ENCODE assay signal across 1 cellular context in the genomic region with DNA sequence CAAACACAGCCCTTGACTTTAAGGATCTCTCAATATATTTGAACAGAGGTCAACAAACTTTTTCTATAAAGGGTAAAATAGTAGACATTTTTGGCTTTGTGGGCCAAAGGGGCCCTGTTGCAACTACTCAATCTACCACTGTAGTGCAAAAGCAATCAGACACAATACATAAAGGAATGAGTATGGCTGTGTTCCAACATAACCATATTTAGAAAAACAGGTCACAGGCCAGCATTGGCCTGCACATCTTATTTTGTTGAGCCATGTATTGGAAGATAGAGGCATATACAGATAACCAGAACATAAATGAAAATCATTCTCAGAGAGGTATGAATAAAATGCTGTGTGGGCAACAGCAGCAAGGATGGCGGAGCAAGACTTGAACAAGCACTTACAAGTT.
TF ChIP-seq lines count a peak whose summit lies in the region.

No MANE protein-coding gene starts in this region.

TF ChIP-seq in SK-N-SH treated with all-trans-retinoic acid at 6 μM for 48 hours, 23 proteins besides CTCF, POLR2A, EP300 and RAD21 (continued from another document):
- no peak for TF ChIP-seq CREB5 (CRISPR knock-in tag; IDR thresholded peaks at IDR 0.05; ENCODE audit: low read depth)
- no peak for TF ChIP-seq TCF4 (CRISPR knock-in tag; IDR thresholded peaks at IDR 0.05; ENCODE audit: borderline replicate concordance)
- TF ChIP-seq ZFP3 (CRISPR knock-in tag; IDR thresholded peaks at IDR 0.05) = no peak
- no peak for TF ChIP-seq PATZ1 (CRISPR knock-in tag; IDR thresholded peaks at IDR 0.05; ENCODE audit: borderline replicate concordance)
- no peak for TF ChIP-seq GLIS3 (CRISPR knock-in tag; IDR thresholded peaks at IDR 0.05)
- TF ChIP-seq TOX (CRISPR knock-in tag; IDR thresholded peaks at IDR 0.05; ENCODE audit: borderline replicate concordance) = no peak
- no peak for TF ChIP-seq ZNF8 (CRISPR knock-in tag; IDR thresholded peaks at IDR 0.05)
- no peak for TF ChIP-seq ESRRG (CRISPR knock-in tag; IDR thresholded peaks at IDR 0.05)
- no peak for TF ChIP-seq ZNF70 (CRISPR knock-in tag; IDR thresholded peaks at IDR 0.05)
